Comparison of ENCODE assay signal across 8 cellular contexts in the genomic region with DNA sequence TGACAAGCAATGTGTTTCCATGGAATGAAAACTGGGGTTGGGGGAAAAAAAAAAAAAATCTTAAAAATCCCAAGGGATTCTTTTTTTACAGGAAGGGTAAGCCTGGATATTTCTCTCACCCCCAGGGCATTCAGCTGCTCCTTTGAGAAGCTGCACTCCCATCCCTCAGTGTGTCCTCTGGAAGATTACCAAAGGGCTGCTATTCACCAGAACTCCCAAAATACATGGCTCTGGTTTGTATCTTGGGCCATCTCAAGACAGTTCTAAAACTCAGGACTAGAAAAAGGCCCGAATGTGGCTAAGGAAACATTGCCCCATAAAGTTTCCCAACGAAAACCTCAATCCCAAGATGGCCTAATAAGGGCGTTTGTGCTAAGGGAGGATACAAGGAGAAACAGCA. TPM values are rescaled to one million over a fixed set of nuclear protein-coding genes. Genes with fewer than 3 reads are reported as not detected.
DNase-seq lines count a peak whose midpoint lies in the region; ATAC-seq and TF ChIP-seq lines count a peak whose summit lies in the region.
"Not testable (repeated sequence)": the region's sequence is repeated elsewhere in the genome, so short reads cannot be mapped to it uniquely, and the experiment has no call there.

No MANE protein-coding gene starts in this region.

- H3K4me1 Mint-ChIP-seq in CD8-positive, alpha-beta memory T cell = peaks cover 15 to 25% (median 25%) of the 10 kb centered on the region in 3 donors
- peaks cover 23% of the 10 kb centered on the region for H3K4me1 Mint-ChIP-seq in activated CD4-positive, alpha-beta T cell treated with anti-CD3 and anti-CD28 coated beads, Interleukin-2, amount 10 ng/mL, durations not matched to agents 7 days and 5 days
- H3K4me1 Mint-ChIP-seq in activated naive CD8-positive, alpha-beta T cell treated with anti-CD3 and anti-CD28 coated beads, Interleukin-2, amount 50 U/mL, for 24 hours = peaks cover 24% of the 10 kb centered on the region
- not testable (repeated sequence) for H3K4me1 Mint-ChIP-seq in nephron

- H3K27ac Mint-ChIP-seq in CD8-positive, alpha-beta memory T cell = peak overlapping the region in 5 of 8 donors; percentile 6 to 71 (median 63)
- not testable (repeated sequence) for H3K27ac Mint-ChIP-seq in activated CD4-positive, alpha-beta T cell treated with anti-CD3 and anti-CD28 coated beads, Interleukin-2, amount 10 ng/mL, durations not matched to agents 7 days and 5 days; activated naive CD8-positive, alpha-beta T cell treated with anti-CD3 and anti-CD28 coated beads, Interleukin-2, amount 50 U/mL, for 24 hours
- H3K27ac Mint-ChIP-seq in nephron = peak overlapping the region in 1 of 3 experiments; percentile 46

- not testable (repeated sequence) for ATAC-seq in activated naive CD8-positive, alpha-beta T cell treated with anti-CD3 and anti-CD28 coated beads, Interleukin-2, amount 50 U/mL, for 24 hours

- not testable (repeated sequence) for H3K9me3 Mint-ChIP-seq in CD8-positive, alpha-beta memory T cell; activated CD4-positive, alpha-beta T cell treated with anti-CD3 and anti-CD28 coated beads, Interleukin-2, amount 10 ng/mL, durations not matched to agents 7 days and 5 days; activated naive CD8-positive, alpha-beta T cell treated with anti-CD3 and anti-CD28 coated beads, Interleukin-2, amount 50 U/mL, for 24 hours; nephron

- not testable (repeated sequence) for H3K27me3 ChIP-seq in CD8-positive, alpha-beta memory T cell (ENCODE audit: insufficient read depth, low read length, poor library complexity, severe bottlenecking); NT2/D1 (ENCODE audit: insufficient read depth, insufficient read length); cardiac muscle cell; stomach smooth muscle (ENCODE audit: control insufficient read depth in 1 of 2, insufficient read depth in 2 of 2, low read length in 2 of 2)

- not testable (repeated sequence) for H3K36me3 ChIP-seq in CD8-positive, alpha-beta memory T cell (ENCODE audit: insufficient read depth, low read length); NT2/D1 (ENCODE audit: insufficient read depth, insufficient read length, low read length); cardiac muscle cell; stomach smooth muscle (ENCODE audit: control insufficient read depth in 2 of 2, insufficient read depth in 2 of 2, low read length in 2 of 2)

- POLR2A ChIA-PET in CD8-positive, alpha-beta memory T cell (lab: Charles Lee); activated CD4-positive, alpha-beta T cell treated with anti-CD3 and anti-CD28 coated beads, Interleukin-2, amount 10 ng/mL, durations not matched to agents 7 days and 5 days (lab: Charles Lee): not testable (repeated sequence)

- H3K9me3 ChIP-seq in CD8-positive, alpha-beta memory T cell (ENCODE audit: low read length); NT2/D1 (ENCODE audit: insufficient read depth, low read length); cardiac muscle cell (ENCODE audit: low read depth); stomach smooth muscle (ENCODE audit: control insufficient read depth in 2 of 2, low read length in 2 of 2): not testable (repeated sequence)

- peak overlapping the region in 5 of 7 donors; percentile 36 to 89 (median 39) for H3K4me3 Mint-ChIP-seq in CD8-positive, alpha-beta memory T cell
- peak overlapping the region; percentile 92 for H3K4me3 Mint-ChIP-seq in activated CD4-positive, alpha-beta T cell treated with anti-CD3 and anti-CD28 coated beads, Interleukin-2, amount 10 ng/mL, durations not matched to agents 7 days and 5 days
- H3K4me3 Mint-ChIP-seq in activated naive CD8-positive, alpha-beta T cell treated with anti-CD3 and anti-CD28 coated beads, Interleukin-2, amount 50 U/mL, for 24 hours = peak overlapping the region; percentile 88
- peak overlapping the region; percentile 97 to 98 (median 98) for H3K4me3 Mint-ChIP-seq in nephron

- H3K4me1 ChIP-seq in CD8-positive, alpha-beta memory T cell (ENCODE audit: insufficient read depth, low read length); NT2/D1 (ENCODE audit: insufficient read depth, insufficient read length); cardiac muscle cell (ENCODE audit: low read depth); stomach smooth muscle (ENCODE audit: control insufficient read depth, insufficient read depth, low read length): not testable (repeated sequence)

- not testable (repeated sequence) for H3K9ac ChIP-seq in NT2/D1 (ENCODE audit: insufficient read length, low read depth); stomach smooth muscle (ENCODE audit: low read length in 2 of 2)

- not testable (repeated sequence) for H3K27me3 Mint-ChIP-seq in CD8-positive, alpha-beta memory T cell; activated CD4-positive, alpha-beta T cell treated with anti-CD3 and anti-CD28 coated beads, Interleukin-2, amount 10 ng/mL, durations not matched to agents 7 days and 5 days; activated naive CD8-positive, alpha-beta T cell treated with anti-CD3 and anti-CD28 coated beads, Interleukin-2, amount 50 U/mL, for 24 hours; nephron (ENCODE audit: low read depth)

- H3K4me3 ChIP-seq in CD8-positive, alpha-beta memory T cell (ENCODE audit: low read length); stomach smooth muscle (ENCODE audit: low read length in 2 of 2): not testable (repeated sequence)
- H3K4me3 ChIP-seq in HFF-Myc (replicated peaks; ENCODE audit: low read depth, low read length) (peak overlapping the region; percentile 65), NT2/D1 (ENCODE audit: insufficient read length, low read depth) (peak overlapping the region; percentile 75), cardiac muscle cell (peak overlapping the region; percentile 94)

- H3K36me3 Mint-ChIP-seq in CD8-positive, alpha-beta memory T cell; activated naive CD8-positive, alpha-beta T cell treated with anti-CD3 and anti-CD28 coated beads, Interleukin-2, amount 50 U/mL, for 24 hours (ENCODE audit: low read depth): not testable (repeated sequence)
- peaks cover 10% of the 10 kb centered on the region for H3K36me3 Mint-ChIP-seq in activated CD4-positive, alpha-beta T cell treated with anti-CD3 and anti-CD28 coated beads, Interleukin-2, amount 10 ng/mL, durations not matched to agents 7 days and 5 days (ENCODE audit: low read depth)
- H3K36me3 Mint-ChIP-seq in nephron (ENCODE audit: low read depth) = peaks cover 31% of the 10 kb centered on the region

- CTCF ChIA-PET in CD8-positive, alpha-beta memory T cell (lab: Charles Lee); activated CD4-positive, alpha-beta T cell treated with anti-CD3 and anti-CD28 coated beads, Interleukin-2, amount 10 ng/mL, durations not matched to agents 7 days and 5 days (lab: Charles Lee): not testable (repeated sequence)

- DNase-seq in CD8-positive, alpha-beta memory T cell; HFF-Myc (ENCODE audit: extremely low read depth, low read depth); NT2/D1 (ENCODE audit: low read depth, low spot score); activated CD4-positive, alpha-beta T cell treated with anti-CD3 and anti-CD28 coated beads, Interleukin-2, amount 10 ng/mL, durations not matched to agents 7 days and 5 days; activated naive CD8-positive, alpha-beta T cell treated with anti-CD3 and anti-CD28 coated beads, Interleukin-2, amount 50 U/mL, for 24 hours; cardiac muscle cell (ENCODE audit: low read depth in 1 of 2, low spot score in 1 of 2): not testable (repeated sequence)

- not testable (repeated sequence) for H3K27ac ChIP-seq in CD8-positive, alpha-beta memory T cell (ENCODE audit: low read depth, low read length); cardiac muscle cell
- peak overlapping the region; percentile 6 for H3K27ac ChIP-seq in stomach smooth muscle (ENCODE audit: low read length)

- not testable (repeated sequence) for TF ChIP-seq CTCF in HFF-Myc (IDR thresholded peaks at IDR 0.05; ENCODE audit: low read depth, low read length, missing control alignments); cardiac muscle cell (IDR thresholded peaks at IDR 0.05; ENCODE audit: low read depth, low read length); nephron (IDR thresholded peaks at IDR 0.05; ENCODE audit: unreplicated experiment in 3 of 3)

RNA-seq across cellular contexts. Expression of gene ZNF519, which starts 1.4 kb away (rescaled TPM):
- 10 to 100 TPM in 1 of 2 experiments, 1 to 10 TPM in 1; 9.9 to 12.0 TPM for total RNA-seq in CD8-positive, alpha-beta memory T cell
- 5.9 TPM for polyA plus RNA-seq in CD8-positive, alpha-beta memory T cell
- 10 to 100 TPM; 14.4 to 16.1 TPM for total RNA-seq in activated CD4-positive, alpha-beta T cell treated with anti-CD3 and anti-CD28 coated beads, Interleukin-2, amount 10 ng/mL, durations not matched to agents 7 days and 5 days
- 9.9 and 12.0 TPM in 2 replicates for total RNA-seq in cardiac muscle cell
- 5.1 and 7.1 TPM in 2 replicates for polyA plus RNA-seq in cardiac muscle cell

Comparison
In these comparisons a context has a peak if more than half of its experiments do, and no peak if none do; other contexts are left out.
1. H3K4me3 Mint-ChIP-seq: peak in every context shown above with its lines; median percentile 98 in nephron; 92 in activated CD4-positive, alpha-beta T cell treated with anti-CD3 and anti-CD28 coated beads, Interleukin-2, amount 10 ng/mL, durations not matched to agents 7 days and 5 days; 88 in activated naive CD8-positive, alpha-beta T cell treated with anti-CD3 and anti-CD28 coated beads, Interleukin-2, amount 50 U/mL, for 24 hours; 39 in CD8-positive, alpha-beta memory T cell.